ENCODE assay signal across 1 cellular context in the genomic region with DNA sequence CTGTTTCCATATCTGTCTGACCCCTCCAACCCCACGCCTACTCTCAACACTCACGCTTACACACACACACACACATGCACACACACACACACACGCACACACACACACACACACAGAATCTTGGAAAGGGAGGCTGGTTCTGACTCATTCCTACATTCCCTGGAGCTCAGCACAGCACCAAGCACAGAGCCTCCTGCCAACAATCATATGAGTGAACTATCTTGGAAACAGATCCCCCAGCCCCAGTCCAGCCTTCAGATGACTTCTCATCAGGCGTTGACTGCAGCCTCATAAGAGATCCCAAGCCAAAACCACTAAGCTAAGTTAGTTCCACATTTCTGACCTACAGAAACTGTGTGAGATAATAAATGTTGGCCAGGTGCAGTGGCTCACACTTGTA.
TF ChIP-seq lines count a peak whose summit lies in the region.

No MANE protein-coding gene starts in this region.

TF ChIP-seq in HepG2, 621 proteins besides CTCF, POLR2A, EP300 and RAD21:
- TF ChIP-seq, protein P1, sequence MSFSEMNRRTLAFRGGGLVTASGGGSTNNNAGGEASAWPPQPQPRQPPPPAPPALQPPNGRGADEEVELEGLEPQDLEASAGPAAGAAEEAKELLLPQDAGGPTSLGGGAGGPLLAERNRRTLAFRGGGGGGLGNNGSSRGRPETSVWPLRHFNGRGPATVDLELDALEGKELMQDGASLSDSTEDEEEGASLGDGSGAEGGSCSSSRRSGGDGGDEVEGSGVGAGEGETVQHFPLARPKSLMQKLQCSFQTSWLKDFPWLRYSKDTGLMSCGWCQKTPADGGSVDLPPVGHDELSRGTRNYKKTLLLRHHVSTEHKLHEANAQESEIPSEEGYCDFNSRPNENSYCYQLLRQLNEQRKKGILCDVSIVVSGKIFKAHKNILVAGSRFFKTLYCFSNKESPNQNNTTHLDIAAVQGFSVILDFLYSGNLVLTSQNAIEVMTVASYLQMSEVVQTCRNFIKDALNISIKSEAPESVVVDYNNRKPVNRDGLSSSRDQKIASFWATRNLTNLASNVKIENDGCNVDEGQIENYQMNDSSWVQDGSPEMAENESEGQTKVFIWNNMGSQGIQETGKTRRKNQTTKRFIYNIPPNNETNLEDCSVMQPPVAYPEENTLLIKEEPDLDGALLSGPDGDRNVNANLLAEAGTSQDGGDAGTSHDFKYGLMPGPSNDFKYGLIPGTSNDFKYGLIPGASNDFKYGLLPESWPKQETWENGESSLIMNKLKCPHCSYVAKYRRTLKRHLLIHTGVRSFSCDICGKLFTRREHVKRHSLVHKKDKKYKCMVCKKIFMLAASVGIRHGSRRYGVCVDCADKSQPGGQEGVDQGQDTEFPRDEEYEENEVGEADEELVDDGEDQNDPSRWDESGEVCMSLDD (CRISPR knock-in tag; IDR thresholded peaks at IDR 0.05; ENCODE audit: borderline replicate concordance): no peak
- 0 out of 2 replicates have a peak, but pooled peaks have one; percentile 26 for TF ChIP-seq ZNF562 (CRISPR knock-in tag; IDR thresholded peaks at IDR 0.05; ENCODE audit: borderline replicate concordance)
TF ChIP-seq in HepG2: peak in this region for 1.
